ENCODE assay signal across 11 cellular contexts in genomic region chr2:123687064-123687463, GRCh38.
"Had no signal": no experiment of that assay in that cellular context is flagged by ENCODE, and none has a peak within 500 bp of the region (broad histone marks: within the 10 kb centered on the region; RNA-seq: fewer than 3 reads in every experiment).

No MANE protein-coding gene starts in this region.

- H3K9ac ChIP-seq: GM23248 had no signal

- H3K4me1 ChIP-seq: HAP-1 had no signal

- H3K9me3 ChIP-seq: HAP-1 had no signal

- FAIRE-seq: H1, H54 had no signal

- DNase-seq: GM23248, GOT3, H7, H9, HCEC 1CT, HFFc6 had no signal

- H2AFZ ChIP-seq: GM23248, GM23338 had no signal

- H3K4me3 ChIP-seq: GM23248, GM23338, HAP-1 had no signal

- H3K27ac Mint-ChIP-seq: GM23338, HFFc6 had no signal

- H3K4me3 Mint-ChIP-seq: GM23338, H9, HFFc6 had no signal

- H3K36me3 ChIP-seq: HAP-1 had no signal

- H3K27ac ChIP-seq: GM23248 had no signal

- ATAC-seq: GM23338, HCT116 had no signal

- H3K4me2 ChIP-seq: GM23338 had no signal
